In the genomic region with DNA sequence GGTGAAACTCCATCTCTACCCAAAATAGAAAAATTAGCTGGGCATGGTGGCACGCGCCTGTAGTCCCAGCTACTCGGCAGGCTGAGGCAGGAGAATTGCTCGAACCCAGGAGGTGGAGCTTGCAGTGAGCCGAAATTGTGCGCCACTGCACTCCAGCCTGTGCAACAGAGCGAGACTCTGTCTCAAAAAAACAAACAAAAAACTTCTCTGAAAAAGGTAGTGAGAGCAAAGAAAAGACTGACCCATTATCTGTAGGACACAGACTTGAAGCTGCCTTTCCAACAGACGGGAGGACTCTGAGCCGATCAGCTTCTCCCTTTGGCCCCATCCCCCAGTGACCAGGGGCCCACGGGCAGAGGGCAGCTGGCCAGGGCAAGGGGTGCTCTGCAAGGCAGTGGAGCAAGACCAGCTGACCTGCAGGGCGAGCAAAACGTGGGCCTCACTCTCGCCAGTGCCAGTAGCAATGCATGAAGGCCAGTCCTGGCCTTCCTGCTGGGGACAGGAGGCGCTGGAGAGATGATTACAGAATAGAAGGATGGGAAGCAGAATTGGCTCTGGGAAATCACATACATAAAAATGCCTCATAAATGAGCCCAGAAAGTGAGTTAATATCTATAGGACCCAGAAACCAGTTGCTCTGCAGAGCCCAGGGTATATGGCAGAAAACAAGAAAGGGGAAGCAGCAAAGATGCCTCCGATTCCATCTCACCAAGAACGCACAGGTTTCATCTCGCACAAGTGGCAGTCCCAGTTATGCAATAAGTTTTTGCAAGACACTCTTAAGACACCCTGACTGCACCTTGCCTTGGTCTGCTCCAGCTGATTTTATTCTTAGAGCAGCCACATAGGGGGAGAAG, we compare ENCODE assay signal across 1 cellular context.
TF ChIP-seq lines count a peak whose summit lies in the region.

No MANE protein-coding gene starts in this region.

TF ChIP-seq in HCT116, 20 proteins besides CTCF, POLR2A, EP300 and RAD21 (continued from another document):
- TF ChIP-seq REST (IDR thresholded peaks at IDR 0.05; ENCODE audit: low read depth), result no peak
- TF ChIP-seq EZH2phosphoT487 (IDR thresholded peaks at IDR 0.05; ENCODE audit: borderline replicate concordance), result no peak
- TF ChIP-seq TCF7L2 (IDR thresholded peaks at IDR 0.05; ENCODE audit: borderline replicate concordance, extremely low read depth, insufficient read depth, insufficient read length), result no peak
- no peak for TF ChIP-seq MAX (IDR thresholded peaks at IDR 0.05)
- no peak for TF ChIP-seq SRF (IDR thresholded peaks at IDR 0.05; ENCODE audit: low read depth)
- TF ChIP-seq ELF1 (IDR thresholded peaks at IDR 0.05; ENCODE audit: borderline replicate concordance, low read depth), result no peak
- no peak for TF ChIP-seq POLR2AphosphoS5 (IDR thresholded peaks at IDR 0.05; ENCODE audit: low read depth, low read length)
- TF ChIP-seq, protein P1, sequence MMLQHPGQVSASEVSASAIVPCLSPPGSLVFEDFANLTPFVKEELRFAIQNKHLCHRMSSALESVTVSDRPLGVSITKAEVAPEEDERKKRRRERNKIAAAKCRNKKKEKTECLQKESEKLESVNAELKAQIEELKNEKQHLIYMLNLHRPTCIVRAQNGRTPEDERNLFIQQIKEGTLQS (IDR thresholded peaks at IDR 0.05), result no peak
